Comparison of ENCODE assay signal across 20 cellular contexts in genomic region chr7:4825081-4825480, GRCh38. TPM values are rescaled to one million over a fixed set of nuclear protein-coding genes. Genes with fewer than 3 reads are reported as not detected.
"Had no signal": no experiment of that assay in that cellular context is flagged by ENCODE, and none has a peak within 500 bp of the region (broad histone marks: within the 10 kb centered on the region; RNA-seq: fewer than 3 reads in every experiment).

No MANE protein-coding gene starts in this region.

- H3K27ac Mint-ChIP-seq: endodermal cell, nephron had no signal

- H3K9me3 ChIP-seq: neutrophil, testis, tibial nerve, upper lobe of right lung had no signal

- ATAC-seq: foreskin keratinocyte; right cardiac atrium; stimulated activated naive CD8-positive, alpha-beta T cell treated with anti-CD3 and anti-CD28 coated beads, Interleukin-15, amount 100 ng/mL, for 72 hours; upper lobe of right lung had no signal

- H3K4me1 ChIP-seq: foreskin keratinocyte, upper lobe of right lung had no signal

- H3K36me3 ChIP-seq: neutrophil, upper lobe of right lung had no signal

- FAIRE-seq: colon, endothelial cell of umbilical vein, small intestine had no signal

- H3K27me3 ChIP-seq: foreskin keratinocyte, hepatocyte, testis, tibial nerve, upper lobe of right lung had no signal

- H3K9me3 Mint-ChIP-seq: endodermal cell; nephron; stimulated activated naive CD8-positive, alpha-beta T cell treated with anti-CD3 and anti-CD28 coated beads, Interleukin-15, amount 100 ng/mL, for 72 hours had no signal

- H3K4me1 Mint-ChIP-seq: nephron had no signal

- H3K4me3 Mint-ChIP-seq: endodermal cell; naive B cell; nephron; stimulated activated naive CD8-positive, alpha-beta T cell treated with anti-CD3 and anti-CD28 coated beads, Interleukin-15, amount 100 ng/mL, for 72 hours had no signal

- H3K27ac ChIP-seq: foreskin keratinocyte, hepatocyte, neutrophil, testis, tibial nerve, upper lobe of right lung had no signal

- H3K36me3 Mint-ChIP-seq: naive B cell had no signal

- DNase-seq: dermis blood vessel endothelial cell; endodermal cell; erythroblast; foreskin keratinocyte; kidney glomerular epithelial cell; mesendoderm; naive B cell; small intestine; stimulated activated CD4-positive, alpha-beta T cell treated with anti-CD3 and anti-CD28 coated beads, Interleukin-2, amount 100 ng/mL, for 48 hours; stimulated activated naive CD8-positive, alpha-beta T cell treated with anti-CD3 and anti-CD28 coated beads, Interleukin-15, amount 100 ng/mL, for 72 hours; testis; upper lobe of right lung had no signal

- H3K4me3 ChIP-seq: hepatocyte, testis, tibial nerve, upper lobe of right lung had no signal

RNA-seq across cellular contexts. Expression of gene PAPOLB, which starts 36.7 kb away (rescaled TPM):
- total RNA-seq: foreskin keratinocyte, hepatocyte had no signal
- polyA plus RNA-seq: endothelial cell of umbilical vein, foreskin keratinocyte, hepatocyte, liver had no signal
